In genomic region chr1:203342192-203342940, GRCh38 we compare ENCODE assay signal across 8 cellular contexts. TPM values are rescaled to one million over a fixed set of nuclear protein-coding genes. Genes with fewer than 3 reads are reported as not detected.
DNase-seq lines count a peak whose midpoint lies in the region; ATAC-seq, FAIRE-seq and TF ChIP-seq lines count a peak whose summit lies in the region.

No MANE protein-coding gene starts in this region.

- H3K4me3 ChIP-seq in right lobe of liver (no peak overlapping the region), suprapubic skin (no peak overlapping the region)

- no peak for TF ChIP-seq EP300 in suprapubic skin (IDR thresholded peaks at IDR 0.05)

- WGBS in right lobe of liver (ENCODE audit: insufficient coverage, low coverage, low lambda C conversion rate, missing lambda C conversion rate): 19% methylated on average over 15 of the region's 23 CpGs
- 43% methylated on average over 22 of the region's 23 CpGs for WGBS in suprapubic skin

- H3K4me1 ChIP-seq in right lobe of liver (peaks cover 0 to 12% (median 2%) of the 10 kb centered on the region in 4 donors), suprapubic skin (peaks cover 39% of the 10 kb centered on the region)

- peaks cover 19% of the 10 kb centered on the region for H3K4me1 Mint-ChIP-seq in central memory CD8-positive, alpha-beta T cell

- peak; percentile 66 for ATAC-seq in central memory CD8-positive, alpha-beta T cell (replicated peaks; ENCODE audit: extremely low read depth, poor library complexity, severe bottlenecking)
- ATAC-seq in right lobe of liver (peak; percentile 76 to 81 (median 79)), GM19324 (IDR thresholded peaks at IDR 0.05; ENCODE audit: low FRiP score, unreplicated experiment) (no peak)

- TF ChIP-seq CTCF in right lobe of liver (IDR thresholded peaks at IDR 0.05) (peak; percentile 53 to 74 (median 61)), suprapubic skin (IDR thresholded peaks at IDR 0.05) (peak; percentile 58 to 71)

- H3K27ac Mint-ChIP-seq in central memory CD8-positive, alpha-beta T cell (ENCODE audit: low read depth): no peak overlapping the region

- peaks cover 62% of the 10 kb centered on the region for H3K27me3 Mint-ChIP-seq in central memory CD8-positive, alpha-beta T cell

- TF ChIP-seq POLR2A in right lobe of liver (IDR thresholded peaks at IDR 0.05) (no peak), suprapubic skin (IDR thresholded peaks at IDR 0.05) (no peak)

- DNase-seq in SIG-M5 treated with dmso at 0.1 percent for 504 hours (lab: John Stamatoyannopoulos, UW; ENCODE audit: unreplicated experiment) (peak; percentile 67), SIG-M5 (lab: John Stamatoyannopoulos, UW) (no peak), NCI-H1092 (lab: John Stamatoyannopoulos, UW) (peak; percentile 28), right lobe of liver (peak in 2 of 3 donors; percentile 39 to 63), suprapubic skin (ENCODE audit: low spot score in 2 of 2) (no peak)
- peak in 1 of 2 donors; percentile 20 for DNase-seq in central memory CD8-positive, alpha-beta T cell (ENCODE audit: low spot score in 2 of 2)

- no peak overlapping the region for H3K4me3 Mint-ChIP-seq in central memory CD8-positive, alpha-beta T cell

- H3K9me3 Mint-ChIP-seq in central memory CD8-positive, alpha-beta T cell: no peaks in the 10 kb centered on the region

- no peaks in the 10 kb centered on the region for H3K27me3 ChIP-seq in right lobe of liver
- H3K27me3 ChIP-seq in suprapubic skin: no peaks in the 10 kb centered on the region

- peaks cover 2% of the 10 kb centered on the region for H3K36me3 Mint-ChIP-seq in central memory CD8-positive, alpha-beta T cell (ENCODE audit: insufficient read depth)

- intact Hi-C loops in right lobe of liver (cut with DNase I): loop anchor here in 1 of 2 donors (5.0 kb wide), 1 partner anchor 145 kb away; no protein-coding TSS in a partner anchor

- peak; percentile 39 for FAIRE-seq in TTC549 (lab: Jason Lieb, UNC)

- H3K36me3 ChIP-seq in right lobe of liver (no peaks in the 10 kb centered on the region), suprapubic skin (no peaks in the 10 kb centered on the region)

- H3K9me3 ChIP-seq in right lobe of liver: no peaks in the 10 kb centered on the region
- no peaks in the 10 kb centered on the region for H3K9me3 ChIP-seq in suprapubic skin

- no peak overlapping the region for H3K27ac ChIP-seq in right lobe of liver
- H3K27ac ChIP-seq in suprapubic skin: no peak overlapping the region

RNA-seq across cellular contexts. Expression of gene FMOD, which starts 8.6 kb away (rescaled TPM):
- total RNA-seq in right lobe of liver (1 to 10 TPM; 2.7 to 9.0 (median 3.8) TPM), suprapubic skin (10 to 100 TPM; 13.3 to 36.6 (median 22.9) TPM)

RNA-seq across cellular contexts. Expression of gene BTG2, which starts 37.0 kb away (rescaled TPM):
- total RNA-seq in right lobe of liver: 10 to 100 TPM in 1 of 6 experiments, 1 to 10 TPM in 5; 2.0 to 11.2 (median 5.4) TPM
- 100 to 1,000 TPM; 160 to 319 (median 193) TPM for total RNA-seq in suprapubic skin

Comparison
In these comparisons a context has a peak if more than half of its experiments do, and no peak if none do; other contexts are left out.
1. DNase-seq: peak in SIG-M5 treated with dmso at 0.1 percent for 504 hours (single experiment), NCI-H1092 (single experiment) and right lobe of liver (2 of 3); none in SIG-M5 (single experiment) and suprapubic skin (0 of 2).
2. RNA of gene BTG2, which starts 37.0 kb away (total RNA-seq): 160 to 319 TPM in suprapubic skin; 2.0 to 11.2 TPM in right lobe of liver; every median in the first group is over 10 times any median in the second.